8 cellular contexts compared by ENCODE assay signal in genomic region chr10:133325392-133325760, GRCh38. TPM values are rescaled to one million over a fixed set of nuclear protein-coding genes. Genes with fewer than 3 reads are reported as not detected.
DNase-seq lines count a peak whose midpoint lies in the region; TF ChIP-seq lines count a peak whose summit lies in the region.

No MANE protein-coding gene starts in this region.

- H3K27ac ChIP-seq in 22Rv1 = peak overlapping the region; percentile 78
- H3K27ac ChIP-seq in mammary epithelial cell (ENCODE audit: insufficient read depth, low read depth, low read length) = no peak overlapping the region
- no peak overlapping the region for H3K27ac ChIP-seq in mesodermal cell (ENCODE audit: low read depth, low read length, severe bottlenecking)

- in situ Hi-C loops in mammary epithelial cell (cut with MboI; ENCODE audit: low sequenced_read_pairs in 2 of 2) = no loop called here

- dilution Hi-C loops in mammary epithelial cell (cut with HindIII; ENCODE audit: low sequenced_read_pairs) = no loop called here

- no CpG with 5 or more reads among the region's 39 CpGs for WGBS in mammary epithelial cell (ENCODE audit: low coverage, missing lambda C conversion rate)
- WGBS in mesodermal cell (ENCODE audit: insufficient coverage in 2 of 2), 2 experiments = 6 to 9% methylated on average over 31 to 36 of the region's 39 CpGs

- intact Hi-C loops in mammary epithelial cell (cut with micrococcal nuclease) = loop anchor here (5.0 to 10.0 kb wide), 2 partner anchors 99 to 197 kb away; partner anchors contain the start of gene SPRN

- peaks cover 16% of the 10 kb centered on the region for H3K4me1 ChIP-seq in mammary epithelial cell (ENCODE audit: insufficient read depth, low read length)
- H3K4me1 ChIP-seq in mesodermal cell (ENCODE audit: control insufficient read depth, insufficient read depth, low read length, poor library complexity, severe bottlenecking) = peaks cover 4% of the 10 kb centered on the region

- CTCF ChIA-PET in mammary epithelial cell (lab: Charles Lee; ENCODE audit: low non-redundant PET) = no interaction called here

- H3K4me2 ChIP-seq in mammary epithelial cell (ENCODE audit: insufficient read depth, low read depth, low read length) = peak overlapping the region; percentile 78

- H3K79me2 ChIP-seq in mammary epithelial cell (ENCODE audit: insufficient read depth, low read length) = no peaks in the 10 kb centered on the region

- H3K9me3 ChIP-seq in mammary epithelial cell (replicated peaks; ENCODE audit: insufficient read depth, low read length) (no peaks in the 10 kb centered on the region), mesodermal cell (ENCODE audit: control insufficient read depth, low read length) (no peaks in the 10 kb centered on the region)

- DNase-seq in HFF-Myc (ENCODE audit: extremely low read depth, low read depth) = no peak
- DNase-seq in mammary epithelial cell = no peak
- DNase-seq in AG20443 (ENCODE audit: low spot score) = no peak
- no peak for DNase-seq in amniotic stem cell (lab: John Stamatoyannopoulos, UW)
- no peak for DNase-seq in stimulated activated CD4-positive, alpha-beta T cell treated with anti-CD3 and anti-CD28 coated beads, Interleukin-12 subunit alpha, Interleukin-12 subunit beta, amount 100 ng/mL, for 4 hours
- no peak for DNase-seq in HuH-7 (ENCODE audit: low spot score)

- TF ChIP-seq CTCF in 22Rv1 (IDR thresholded peaks at IDR 0.05) = no peak
- TF ChIP-seq CTCF in HFF-Myc (IDR thresholded peaks at IDR 0.05; ENCODE audit: low read depth, low read length, missing control alignments) = no peak
- TF ChIP-seq CTCF in mammary epithelial cell (conservative IDR thresholded peaks at IDR 0.05 in 1 of 2, IDR thresholded peaks at IDR 0.05 in 1 of 2; ENCODE audit: extremely low read depth in 1 of 2, insufficient read depth in 1 of 2, low read depth in 1 of 2, low read length in 2 of 2) = no peak

- H3K27me3 ChIP-seq in mammary epithelial cell (ENCODE audit: insufficient read depth, low read length) = peaks cover 22% of the 10 kb centered on the region

- H3K36me3 ChIP-seq in mammary epithelial cell (ENCODE audit: insufficient read depth, low read length) (no peaks in the 10 kb centered on the region), mesodermal cell (ENCODE audit: control insufficient read depth, insufficient read depth, low read length) (no peaks in the 10 kb centered on the region)

- BruUV-seq in mammary epithelial cell (replicated peaks; lab: Mats Ljungman, UMichigan) = no TSS peak

- no peak overlapping the region for H3K9ac ChIP-seq in mammary epithelial cell (ENCODE audit: insufficient read depth, low read length)

- H2AFZ ChIP-seq in mammary epithelial cell (ENCODE audit: low read depth, low read length) = peak overlapping the region; percentile 56

- peak overlapping the region; percentile 22; the same call in 1 of the 2 replicates for H3K4me3 ChIP-seq in HFF-Myc (replicated peaks; ENCODE audit: low read depth, low read length)
- peak overlapping the region in 2 of 3 experiments; percentile 30 to 32 for H3K4me3 ChIP-seq in mammary epithelial cell (replicated peaks in 1 of 3; ENCODE audit: insufficient read depth in 1 of 3, low read depth in 2 of 3, low read length in 3 of 3)
- peak overlapping the region; percentile 31 for H3K4me3 ChIP-seq in mesodermal cell (ENCODE audit: extremely low read depth, insufficient read depth, low read length, poor library complexity, severe bottlenecking)

- H4K20me1 ChIP-seq in mammary epithelial cell (ENCODE audit: insufficient read depth, low read length) = no peaks in the 10 kb centered on the region

RNA-seq across cellular contexts. Expression of gene CALY, which starts 11.3 kb away (rescaled TPM):
- not detected for total RNA-seq in mammary epithelial cell
- not detected for polyA plus RNA-seq in mammary epithelial cell
- not detected for polyA minus RNA-seq in mammary epithelial cell
- 2.2 TPM for polyA plus RNA-seq in mesodermal cell (2013, experiment 1 of 2)
- polyA plus RNA-seq in mesodermal cell (2013, experiment 2 of 2) = 1.3 TPM

RNA-seq across cellular contexts. Expression of gene ZNF511, which starts 16.7 kb away (rescaled TPM):
- 10 to 100 TPM; 10.5 to 39.7 TPM for total RNA-seq in mammary epithelial cell
- 25.3 TPM for polyA plus RNA-seq in mammary epithelial cell
- 23.8 TPM for polyA minus RNA-seq in mammary epithelial cell
- polyA plus RNA-seq in mesodermal cell (2013, experiment 1 of 2) = 29.6 TPM
- polyA plus RNA-seq in mesodermal cell (2013, experiment 2 of 2) = 30.6 TPM

RNA-seq across cellular contexts. Expression of gene TUBGCP2, which starts 16.7 kb away (rescaled TPM):
- total RNA-seq in mammary epithelial cell = 10 to 100 TPM; 59.3 to 78.1 TPM
- 56.4 TPM for polyA plus RNA-seq in mammary epithelial cell
- polyA minus RNA-seq in mammary epithelial cell = 53.1 TPM
- 53.7 TPM for polyA plus RNA-seq in mesodermal cell (2013, experiment 1 of 2)
- polyA plus RNA-seq in mesodermal cell (2013, experiment 2 of 2) = 48.5 TPM

RNA-seq across cellular contexts. Expression of gene PRAP1, which starts 21.8 kb away (rescaled TPM):
- total RNA-seq in mammary epithelial cell = not detected
- polyA plus RNA-seq in mammary epithelial cell = not detected
- polyA minus RNA-seq in mammary epithelial cell = not detected
- polyA plus RNA-seq in mesodermal cell (2013, experiment 1 of 2) = not detected
- polyA plus RNA-seq in mesodermal cell (2013, experiment 2 of 2) = not detected

RNA-seq across cellular contexts. Expression of gene FUOM, which starts 32.4 kb away (rescaled TPM):
- 10 to 100 TPM; 15.4 to 17.5 TPM for total RNA-seq in mammary epithelial cell
- polyA plus RNA-seq in mammary epithelial cell = 19.0 TPM
- polyA minus RNA-seq in mammary epithelial cell = 1.5 TPM
- polyA plus RNA-seq in mesodermal cell (2013, experiment 1 of 2) = 20.2 TPM
- polyA plus RNA-seq in mesodermal cell (2013, experiment 2 of 2) = 22.7 TPM
